Comparison of ENCODE assay signal across 27 cellular contexts in genomic region chr7:80703272-80703671, GRCh38.
"Had no signal": no experiment of that assay in that cellular context is flagged by ENCODE, and none has a peak within 500 bp of the region (broad histone marks: within the 10 kb centered on the region; RNA-seq: fewer than 3 reads in every experiment).

No MANE protein-coding gene starts in this region.

- H3K27ac ChIP-seq: epithelial cell of prostate, gastrocnemius medialis, neutrophil, pancreas, prostate gland, stomach, thyroid gland, upper lobe of right lung had no signal

- H3K36me3 ChIP-seq: gastrocnemius medialis, neutrophil, pancreas, prostate gland, stomach, thyroid gland, upper lobe of right lung had no signal

- H3K4me1 ChIP-seq: gastrocnemius medialis, pancreas, prostate gland, thyroid gland had no signal

- DNase-seq: activated CD4-positive, alpha-beta memory T cell treated with anti-CD3 and anti-CD28 coated beads for 36 hours; activated CD4-positive, alpha-beta T cell treated with anti-CD3 and anti-CD28 coated beads, Interleukin-2, amount 10 ng/mL, durations not matched to agents 24 days and 14 days; activated CD4-positive, CD25-positive, alpha-beta regulatory T cell treated with anti-CD3 and anti-CD28 coated beads, Interleukin-2, amount 50 U/mL, for 72 hours; activated CD8-positive, alpha-beta memory T cell treated with anti-CD3 and anti-CD28 coated beads, Interleukin-2, amount 50 U/mL, for 48 hours; activated gamma-delta T cell; activated naive CD4-positive, alpha-beta T cell treated with anti-CD3 and anti-CD28 coated beads, Interleukin-2, amount 50 U/mL, for 16 hours; activated T-cell treated with anti-CD3 and anti-CD28 coated beads, Interleukin-2, amount 50 U/mL, for 24 hours; dermis blood vessel endothelial cell; effector CD4-positive, alpha-beta T cell; gastrocnemius medialis; glutamatergic neuron; left colon; naive B cell; nephron progenitor cell; pancreas; retina; small intestine; stimulated activated naive B cell treated with anti-CD40 and anti-IgM and Interleukin-4, amounts not matched to agents 10 μg/mL and 1 μg/mL and 100 μg/mL, for 72 hours; stomach; T-helper 17 cell; T1000; thyroid gland; upper lobe of right lung had no signal

- H3K9me3 ChIP-seq: gastrocnemius medialis, neutrophil, pancreas, prostate gland, stomach, thyroid gland, upper lobe of right lung had no signal

- ATAC-seq: gastrocnemius medialis; left colon; pancreas; sciatic nerve; stimulated activated naive B cell treated with anti-CD40 and anti-IgM and Interleukin-4, amounts not matched to agents 10 μg/mL and 1 μg/mL and 100 μg/mL, for 72 hours; T-helper 17 cell; upper lobe of right lung had no signal

- H3K4me3 ChIP-seq: gastrocnemius medialis, pancreas, prostate gland, stomach, thyroid gland, upper lobe of right lung had no signal

- H3K27me3 ChIP-seq: gastrocnemius medialis, neutrophil, stomach, thyroid gland, upper lobe of right lung had no signal
